ENCODE assay signal across 16 cellular contexts in the genomic region with DNA sequence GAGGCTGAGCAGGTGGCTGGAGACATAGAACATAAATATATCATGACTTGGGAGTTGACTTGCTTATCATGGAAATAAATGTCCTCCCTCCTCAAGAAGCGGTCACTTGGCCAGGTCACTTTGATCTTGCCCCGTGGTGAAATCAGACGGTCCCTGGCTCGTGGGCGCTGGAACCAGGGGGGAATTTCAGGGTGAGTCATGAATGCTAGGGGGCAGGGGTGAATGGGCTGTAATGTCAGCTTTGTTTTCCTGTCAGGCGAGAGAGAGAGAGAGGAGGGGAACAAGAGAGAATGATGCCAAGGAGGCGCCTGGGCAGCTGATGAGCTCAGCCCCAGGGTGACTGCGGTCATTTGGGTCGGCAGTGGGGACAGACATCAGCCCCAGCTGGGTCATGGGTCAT. TPM values are rescaled to one million over a fixed set of nuclear protein-coding genes. Genes with fewer than 3 reads are reported as not detected.
A peak's percentile ranks its signal among the peaks of the same experiment; 100 is the strongest.
DNase-seq lines count a peak whose midpoint lies in the region; ATAC-seq, FAIRE-seq and TF ChIP-seq lines count a peak whose summit lies in the region.
"Had no signal": no experiment of that assay in that cellular context is flagged by ENCODE, and none has a peak within 500 bp of the region (broad histone marks: within the 10 kb centered on the region; RNA-seq: fewer than 3 reads in every experiment).

No MANE protein-coding gene starts in this region.

- no peak overlapping the region for H3K4me3 ChIP-seq in breast epithelium
- H3K4me3 ChIP-seq in bronchial epithelial cell (ENCODE audit: low read depth, low read length): no peak overlapping the region
- H3K4me3 ChIP-seq: skin epidermis, thoracic aorta had no signal

- DNase-seq in MCF 10A (ENCODE audit: unreplicated experiment): peak; percentile 49
- no peak for DNase-seq in breast epithelium (ENCODE audit: low spot score in 2 of 2)
- DNase-seq in bronchial epithelial cell (ENCODE audit: low read depth): peak; percentile 12
- DNase-seq in left kidney (ENCODE audit: low read depth, low spot score): peak; percentile 76
- no peak for DNase-seq in NCI-H82 treated with DMSO at 0.1 percent for 48 hours (lab: John Stamatoyannopoulos, UW; ENCODE audit: unreplicated experiment)
- no peak for DNase-seq in SHP77 (lab: John Stamatoyannopoulos, UW)
- DNase-seq in SIG-M5 (lab: John Stamatoyannopoulos, UW): no peak
- DNase-seq: 8988T; activated CD4-positive, alpha-beta T cell treated with anti-CD3 and anti-CD28 coated beads for 4 hours; natural killer cell; T-helper 1 cell had no signal

- no peak overlapping the region for H3K27ac ChIP-seq in breast epithelium
- H3K27ac ChIP-seq: thoracic aorta had no signal

- H3K36me3 Mint-ChIP-seq in MCF 10A (ENCODE audit: insufficient read depth, unreplicated experiment): no peaks in the 10 kb centered on the region
- H3K36me3 Mint-ChIP-seq: natural killer cell had no signal

- ATAC-seq in HG02981 (IDR thresholded peaks at IDR 0.05; ENCODE audit: unreplicated experiment): no peak
- ATAC-seq: natural killer cell had no signal

- no peak for FAIRE-seq in bronchial epithelial cell (lab: Jason Lieb, UNC)
- FAIRE-seq: keratinocyte had no signal

- H3K36me3 ChIP-seq in breast epithelium: no peaks in the 10 kb centered on the region
- no peaks in the 10 kb centered on the region for H3K36me3 ChIP-seq in bronchial epithelial cell (ENCODE audit: control insufficient read depth, insufficient read depth, low read length)
- H3K36me3 ChIP-seq: thoracic aorta had no signal

- no TSS peak for BruUV-seq in MCF 10A (replicated peaks; lab: Mats Ljungman, UMichigan)

- no peak overlapping the region for H3K27ac Mint-ChIP-seq in MCF 10A (ENCODE audit: low read depth, unreplicated experiment)
- H3K27ac Mint-ChIP-seq: activated T-helper 1 cell treated with anti-CD3 and anti-CD28 coated beads, Interleukin-12 subunit alpha, Interleukin-12 subunit beta, Interleukin-2, Interleukin-4 antibody, amounts not matched to agents 30 ng/mL and 10 ng/mL and 1 ng/mL, durations not matched to agents 14 hours and 24 hours and 36 hours; natural killer cell had no signal

- H3K27me3 Mint-ChIP-seq in MCF 10A (ENCODE audit: insufficient read depth, unreplicated experiment): no peaks in the 10 kb centered on the region

- TF ChIP-seq CTCF in MCF 10A (IDR thresholded peaks at IDR 0.05; ENCODE audit: unreplicated experiment) (no peak), breast epithelium (IDR thresholded peaks at IDR 0.05) (no peak), bronchial epithelial cell (IDR thresholded peaks at IDR 0.05; ENCODE audit: insufficient read depth, low read length, severe bottlenecking) (no peak)

- no peak overlapping the region for H3K4me3 Mint-ChIP-seq in MCF 10A (ENCODE audit: unreplicated experiment)
- H3K4me3 Mint-ChIP-seq: activated T-helper 1 cell treated with anti-CD3 and anti-CD28 coated beads, Interleukin-12 subunit alpha, Interleukin-12 subunit beta, Interleukin-2, Interleukin-4 antibody, amounts not matched to agents 30 ng/mL and 10 ng/mL and 1 ng/mL, durations not matched to agents 14 hours and 24 hours and 36 hours; natural killer cell had no signal

- POLR2A ChIA-PET in MCF 10A (lab: Yijun Ruan, JAX): no interaction called here

- TF ChIP-seq POLR2A in breast epithelium (IDR thresholded peaks at IDR 0.05): no peak

- H3K27me3 ChIP-seq in breast epithelium (no peaks in the 10 kb centered on the region), bronchial epithelial cell (ENCODE audit: control insufficient read depth, insufficient read depth, low read length) (no peaks in the 10 kb centered on the region)

- H3K4me1 Mint-ChIP-seq in MCF 10A (ENCODE audit: insufficient read depth, unreplicated experiment): peaks cover 5% of the 10 kb centered on the region

- no peaks in the 10 kb centered on the region for H3K9me3 ChIP-seq in breast epithelium
- H3K9me3 ChIP-seq: thoracic aorta had no signal

- H3K9me3 Mint-ChIP-seq in MCF 10A (ENCODE audit: unreplicated experiment): no peaks in the 10 kb centered on the region
- H3K9me3 Mint-ChIP-seq: activated T-helper 1 cell treated with anti-CD3 and anti-CD28 coated beads, Interleukin-12 subunit alpha, Interleukin-12 subunit beta, Interleukin-2, Interleukin-4 antibody, amounts not matched to agents 30 ng/mL and 10 ng/mL and 1 ng/mL, durations not matched to agents 14 hours and 24 hours and 36 hours; natural killer cell had no signal

- CTCF ChIA-PET in MCF 10A (lab: Yijun Ruan, JAX): interaction anchor here (0.7 kb wide), 1 partner anchor 8 kb away, joined by 5 read pairs; no protein-coding TSS in a partner anchor

- intact Hi-C loops in MCF 10A (cut with micrococcal nuclease): no loop called here
- intact Hi-C loops in breast epithelium (cut with DNase I; ENCODE audit: low total_unique reads): no loop called here

- H3K4me1 ChIP-seq in breast epithelium: no peaks in the 10 kb centered on the region

RNA-seq across cellular contexts. Expression of gene RRM2, which starts 47.7 kb away (rescaled TPM):
- 16.5 and 41.8 TPM in 2 replicates for total RNA-seq in MCF 10A (2022)
- total RNA-seq in breast epithelium: 1 to 10 TPM in 2 of 3 donors, under 1 TPM in 1; 0.98 to 2.6 (median 1.6) TPM
- 1.0 and 1.8 TPM in 2 replicates for total RNA-seq in bronchial epithelial cell

Comparison
In these comparisons a context has a peak if more than half of its experiments do, and no peak if none do; other contexts are left out.
1. DNase-seq: peak in MCF 10A (single experiment), bronchial epithelial cell (single experiment) and left kidney (single experiment); none in breast epithelium (0 of 2), NCI-H82 treated with DMSO at 0.1 percent for 48 hours (single experiment), SHP77 (0 of 2) and SIG-M5 (single experiment).